ENCODE assay signal across 1 cellular context in genomic region chr3:160755776-160756304, GRCh38.
TF ChIP-seq lines count a peak whose summit lies in the region.

PPM1L (plus strand) TSS chr3:160756231.

TF ChIP-seq in H1, 55 proteins besides CTCF, POLR2A, EP300 and RAD21 (continued from another document):
- TF ChIP-seq JUN (IDR thresholded peaks at IDR 0.05; ENCODE audit: low read depth, low read length): no peak
- peak; percentile 80 for TF ChIP-seq ASH2L (IDR thresholded peaks at IDR 0.05; ENCODE audit: low read length)
- TF ChIP-seq NANOG (IDR thresholded peaks at IDR 0.05; ENCODE audit: insufficient read depth, low read depth, low read length, poor library complexity, severe bottlenecking): no peak
- TF ChIP-seq CBX5 (IDR thresholded peaks at IDR 0.05; ENCODE audit: low read depth, low read length): no peak
- 0 out of 2 replicates have a peak, but pooled peaks have one; percentile 26 for TF ChIP-seq PHF8 (conservative IDR thresholded peaks at IDR 0.05; ENCODE audit: low read depth, low read length)
- TF ChIP-seq FOSL1 (IDR thresholded peaks at IDR 0.05; ENCODE audit: insufficient read depth, low read depth, low read length): no peak
- TF ChIP-seq, protein P1, sequence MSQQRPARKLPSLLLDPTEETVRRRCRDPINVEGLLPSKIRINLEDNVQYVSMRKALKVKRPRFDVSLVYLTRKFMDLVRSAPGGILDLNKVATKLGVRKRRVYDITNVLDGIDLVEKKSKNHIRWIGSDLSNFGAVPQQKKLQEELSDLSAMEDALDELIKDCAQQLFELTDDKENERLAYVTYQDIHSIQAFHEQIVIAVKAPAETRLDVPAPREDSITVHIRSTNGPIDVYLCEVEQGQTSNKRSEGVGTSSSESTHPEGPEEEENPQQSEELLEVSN (IDR thresholded peaks at IDR 0.05): no peak
- no peak for TF ChIP-seq MAX (IDR thresholded peaks at IDR 0.05)
- no peak for TF ChIP-seq EGR1 (IDR thresholded peaks at IDR 0.05; ENCODE audit: borderline replicate concordance, low read depth, low read length)
- TF ChIP-seq TCF12 (IDR thresholded peaks at IDR 0.05; ENCODE audit: low read depth, low read length): no peak
- peak; percentile 10; the same call in 1 of the 2 replicates for TF ChIP-seq TAF1 (IDR thresholded peaks at IDR 0.05; ENCODE audit: low read depth, low read length)
- TF ChIP-seq ZNF274 (IDR thresholded peaks at IDR 0.05; ENCODE audit: borderline replicate concordance, extremely low read depth, low read length): no peak
- no peak for TF ChIP-seq CREB1 (IDR thresholded peaks at IDR 0.05)
- TF ChIP-seq TBP (IDR thresholded peaks at IDR 0.05; ENCODE audit: low read depth, low read length): no peak; the same call in 1 of the 2 replicates
- no peak for TF ChIP-seq BACH1 (IDR thresholded peaks at IDR 0.05; ENCODE audit: low read length)
- no peak for TF ChIP-seq CHD2 (IDR thresholded peaks at IDR 0.05; ENCODE audit: low read length)
- TF ChIP-seq EZH2 (IDR thresholded peaks at IDR 0.05; ENCODE audit: low read depth, low read length, severe bottlenecking): peak; percentile 50
- TF ChIP-seq, protein P2, sequence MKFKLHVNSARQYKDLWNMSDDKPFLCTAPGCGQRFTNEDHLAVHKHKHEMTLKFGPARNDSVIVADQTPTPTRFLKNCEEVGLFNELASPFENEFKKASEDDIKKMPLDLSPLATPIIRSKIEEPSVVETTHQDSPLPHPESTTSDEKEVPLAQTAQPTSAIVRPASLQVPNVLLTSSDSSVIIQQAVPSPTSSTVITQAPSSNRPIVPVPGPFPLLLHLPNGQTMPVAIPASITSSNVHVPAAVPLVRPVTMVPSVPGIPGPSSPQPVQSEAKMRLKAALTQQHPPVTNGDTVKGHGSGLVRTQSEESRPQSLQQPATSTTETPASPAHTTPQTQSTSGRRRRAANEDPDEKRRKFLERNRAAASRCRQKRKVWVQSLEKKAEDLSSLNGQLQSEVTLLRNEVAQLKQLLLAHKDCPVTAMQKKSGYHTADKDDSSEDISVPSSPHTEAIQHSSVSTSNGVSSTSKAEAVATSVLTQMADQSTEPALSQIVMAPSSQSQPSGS (IDR thresholded peaks at IDR 0.05; ENCODE audit: low read length): no peak
- TF ChIP-seq RBBP5 (IDR thresholded peaks at IDR 0.05; ENCODE audit: borderline replicate concordance, low read depth, low read length): 0 out of 2 replicates have a peak, but pooled peaks have one; percentile 60
- no peak for TF ChIP-seq BRCA1 (IDR thresholded peaks at IDR 0.05; ENCODE audit: low read depth, low read length)
- no peak for TF ChIP-seq KDM1A (IDR thresholded peaks at IDR 0.05; ENCODE audit: borderline replicate concordance, low read length)
- no peak for TF ChIP-seq CHD1 (IDR thresholded peaks at IDR 0.05; ENCODE audit: low read depth, low read length)
- TF ChIP-seq JUND (IDR thresholded peaks at IDR 0.05; ENCODE audit: low read length): no peak
- no peak for TF ChIP-seq RXRA (IDR thresholded peaks at IDR 0.05; ENCODE audit: insufficient read depth, low read depth, low read length)
- no peak for TF ChIP-seq SIRT6 (IDR thresholded peaks at IDR 0.05; ENCODE audit: low read length)
TF ChIP-seq in H1: peak in this region for 5.
